29 cellular contexts compared by ENCODE assay signal in the genomic region with DNA sequence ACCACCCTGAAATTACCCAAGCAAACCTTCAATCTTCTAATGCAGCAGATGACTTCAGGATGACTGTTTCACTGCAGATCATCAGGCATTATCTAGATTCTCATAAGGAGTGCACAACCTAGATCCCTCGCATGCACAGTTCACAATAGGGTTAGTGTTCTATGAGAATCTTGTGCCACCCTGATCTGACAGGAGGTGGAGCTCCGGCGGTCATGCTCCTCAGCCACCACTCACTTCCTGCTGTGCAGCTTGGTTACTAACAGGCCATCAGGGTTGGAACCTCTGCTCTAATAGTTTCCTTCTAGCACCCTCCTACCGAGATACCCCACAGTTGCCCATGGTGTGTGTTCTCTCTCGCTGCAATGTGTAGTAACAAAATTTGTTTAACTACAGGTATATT.
"Had no signal": no experiment of that assay in that cellular context is flagged by ENCODE, and none has a peak within 500 bp of the region (broad histone marks: within the 10 kb centered on the region; RNA-seq: fewer than 3 reads in every experiment).

No MANE protein-coding gene starts in this region.

- H3K4me3 ChIP-seq: ascending aorta, cardiac muscle cell, colonic mucosa, gastrocnemius medialis, hepatocyte, pancreas, psoas muscle, smooth muscle cell, transverse colon had no signal

- ATAC-seq: activated CD4-positive, CD25-positive, alpha-beta regulatory T cell treated with anti-CD3 and anti-CD28 coated beads, Interleukin-2, amount 50 U/mL, for 24 hours; gastrocnemius medialis; naive thymus-derived CD4-positive, alpha-beta T cell; pancreas; psoas muscle had no signal

- H3K4me1 ChIP-seq: ascending aorta, colonic mucosa, gastrocnemius medialis, pancreas, psoas muscle, transverse colon had no signal

- H3K9me3 ChIP-seq: ascending aorta, colonic mucosa, gastrocnemius medialis, pancreas, psoas muscle, transverse colon had no signal

- FAIRE-seq: kidney, pancreas, urothelium cell line had no signal

- H3K36me3 ChIP-seq: ascending aorta, cardiac muscle cell, colonic mucosa, gastrocnemius medialis, pancreas, transverse colon had no signal

- H3K4me2 ChIP-seq: hepatocyte, smooth muscle cell had no signal

- H3K79me2 ChIP-seq: hepatocyte had no signal

- H3K27ac ChIP-seq: ascending aorta, cardiac muscle cell, colonic mucosa, gastrocnemius medialis, hepatocyte, pancreas, psoas muscle, transverse colon, VCaP had no signal

- H3K27me3 ChIP-seq: ascending aorta, cardiac muscle cell, colonic mucosa, gastrocnemius medialis, hepatocyte, pancreas, transverse colon had no signal

- DNase-seq: activated CD4-positive, alpha-beta memory T cell treated with anti-CD3 and anti-CD28 coated beads, Interleukin-2, amount 10 ng/mL, durations not matched to agents 7 days and 5 days; activated CD4-positive, alpha-beta T cell treated with anti-CD3 and anti-CD28 coated beads, Interleukin-2, amount 10 ng/mL, durations not matched to agents 24 days and 14 days; activated CD8-positive, alpha-beta memory T cell treated with anti-CD3 and anti-CD28 coated beads, Interleukin-2, amount 50 U/mL, for 48 hours; activated gamma-delta T cell; activated naive CD4-positive, alpha-beta T cell treated with anti-CD3 and anti-CD28 coated beads, Interleukin-2, amount 10 ng/mL, durations not matched to agents 7 days and 5 days; activated naive CD8-positive, alpha-beta T cell treated with anti-CD3 and anti-CD28 coated beads, Interleukin-2, amount 10 ng/mL, durations not matched to agents 7 days and 5 days; activated T-cell treated with anti-CD3 and anti-CD28 coated beads, Interleukin-2, amount 50 U/mL, for 24 hours; cerebellar nuclear complex; colonic mucosa; effector CD8-positive, alpha-beta T cell; gastrocnemius medialis; kidney; naive thymus-derived CD4-positive, alpha-beta T cell; nucleus accumbens; pancreas; psoas muscle; stimulated activated CD4-positive, alpha-beta T cell treated with anti-CD3 and anti-CD28 coated beads, Interleukin-1b, Interleukin-23, amount 100 ng/mL, for 48 hours; stimulated activated CD4-positive, alpha-beta T cell treated with anti-CD3 and anti-CD28 coated beads, Interleukin-4, amount 100 ng/mL, for 4 hours; stimulated activated CD8-positive, alpha-beta memory T cell treated with anti-CD3 and anti-CD28 coated beads, Interleukin-4, amount 100 ng/mL, for 48 hours; stimulated activated naive CD4-positive, alpha-beta T cell; T-helper 1 cell; transverse colon had no signal

- H2AFZ ChIP-seq: hepatocyte had no signal
